In genomic region chrX:109733658-109734022, GRCh38 we compare ENCODE assay signal across 8 cellular contexts. TPM values are rescaled to one million over a fixed set of nuclear protein-coding genes. Genes with fewer than 3 reads are reported as not detected.
A peak's percentile ranks its signal among the peaks of the same experiment; 100 is the strongest.
DNase-seq lines count a peak whose midpoint lies in the region; ATAC-seq, FAIRE-seq and TF ChIP-seq lines count a peak whose summit lies in the region.

No MANE protein-coding gene starts in this region.

- no peak for DNase-seq in T-helper 2 cell treated with Interferon-gamma antibody and Interleukin-4, amounts not matched to agents 5 μg/mL and 100 μg/mL, for 36 hours (ENCODE audit: low spot score)
- DNase-seq in T-helper 2 cell, result no peak
- DNase-seq in activated naive CD8-positive, alpha-beta T cell treated with anti-CD3 and anti-CD28 coated beads, Interleukin-2, amount 10 ng/mL, durations not matched to agents 7 days and 5 days, result no peak
- no peak for DNase-seq in kidney
- DNase-seq in testis, result no peak
- DNase-seq in GDM1 (lab: John Stamatoyannopoulos, UW), result no peak
- no peak for DNase-seq in cortex of kidney (lab: John Stamatoyannopoulos, UW)

- H3K4me1 ChIP-seq in kidney (ENCODE audit: control insufficient read depth in 1 of 2, insufficient read depth in 1 of 2, low read depth in 1 of 2, low read length in 2 of 2) (no peaks in the 10 kb centered on the region), testis (no peaks in the 10 kb centered on the region)

- H3K36me3 ChIP-seq in kidney (ENCODE audit: control insufficient read depth in 1 of 2, insufficient read depth in 2 of 2, low read length in 2 of 2), result no peaks in the 10 kb centered on the region
- no peaks in the 10 kb centered on the region for H3K36me3 ChIP-seq in testis (ENCODE audit: low read depth, missing control alignments)

- no peaks in the 10 kb centered on the region for H3K9me3 ChIP-seq in kidney (ENCODE audit: control insufficient read depth in 1 of 2, low read length in 2 of 2)
- no peaks in the 10 kb centered on the region for H3K9me3 ChIP-seq in testis

- H3K27ac Mint-ChIP-seq in T-helper 2 cell treated with Interferon-gamma antibody and Interleukin-4, amounts not matched to agents 5 μg/mL and 100 μg/mL, for 36 hours, result peak overlapping the region; percentile 86
- H3K27ac Mint-ChIP-seq in activated naive CD8-positive, alpha-beta T cell treated with anti-CD3 and anti-CD28 coated beads, Interleukin-2, amount 10 ng/mL, durations not matched to agents 7 days and 5 days, result peak overlapping the region; percentile 86

- H3K4me3 Mint-ChIP-seq in T-helper 2 cell treated with Interferon-gamma antibody and Interleukin-4, amounts not matched to agents 5 μg/mL and 100 μg/mL, for 36 hours, result peak overlapping the region; percentile 88
- peak overlapping the region; percentile 86 for H3K4me3 Mint-ChIP-seq in activated naive CD8-positive, alpha-beta T cell treated with anti-CD3 and anti-CD28 coated beads, Interleukin-2, amount 10 ng/mL, durations not matched to agents 7 days and 5 days

- H3K36me3 Mint-ChIP-seq in T-helper 2 cell treated with Interferon-gamma antibody and Interleukin-4, amounts not matched to agents 5 μg/mL and 100 μg/mL, for 36 hours (ENCODE audit: low read depth), result peaks cover 18% of the 10 kb centered on the region
- H3K36me3 Mint-ChIP-seq in activated naive CD8-positive, alpha-beta T cell treated with anti-CD3 and anti-CD28 coated beads, Interleukin-2, amount 10 ng/mL, durations not matched to agents 7 days and 5 days, result peaks cover 14% of the 10 kb centered on the region

- FAIRE-seq in kidney (lab: Jason Lieb, UNC), result no peak

- intact Hi-C loops in kidney (cut with DNase I) (no loop called here), testis (cut with DNase I; ENCODE audit: low total_unique reads) (no loop called here)

- TF ChIP-seq POLR2A in testis (IDR thresholded peaks at IDR 0.05), result no peak

- TF ChIP-seq CTCF in kidney (IDR thresholded peaks at IDR 0.05; ENCODE audit: borderline replicate concordance, extremely low read depth, insufficient read depth) (no peak), testis (IDR thresholded peaks at IDR 0.05) (no peak)

- WGBS in testis, 2 donors, result 6 to 8% methylated on average over 8 to 10 of the region's 10 CpGs

- no peak for ATAC-seq in activated naive CD8-positive, alpha-beta T cell treated with anti-CD3 and anti-CD28 coated beads, Interleukin-2, amount 10 ng/mL, durations not matched to agents 7 days and 5 days (ENCODE audit: low read depth)
- no peak for ATAC-seq in GM21360 (IDR thresholded peaks at IDR 0.05; ENCODE audit: unreplicated experiment)

- no peaks in the 10 kb centered on the region for H3K9me3 Mint-ChIP-seq in T-helper 2 cell treated with Interferon-gamma antibody and Interleukin-4, amounts not matched to agents 5 μg/mL and 100 μg/mL, for 36 hours
- H3K9me3 Mint-ChIP-seq in activated naive CD8-positive, alpha-beta T cell treated with anti-CD3 and anti-CD28 coated beads, Interleukin-2, amount 10 ng/mL, durations not matched to agents 7 days and 5 days, result no peaks in the 10 kb centered on the region

- H3K9ac ChIP-seq in kidney (ENCODE audit: low read length in 2 of 2), result peak overlapping the region; percentile 67 to 80

- peaks cover 29% of the 10 kb centered on the region for H3K4me1 Mint-ChIP-seq in T-helper 2 cell treated with Interferon-gamma antibody and Interleukin-4, amounts not matched to agents 5 μg/mL and 100 μg/mL, for 36 hours (ENCODE audit: low read depth)
- H3K4me1 Mint-ChIP-seq in activated naive CD8-positive, alpha-beta T cell treated with anti-CD3 and anti-CD28 coated beads, Interleukin-2, amount 10 ng/mL, durations not matched to agents 7 days and 5 days, result peaks cover 19% of the 10 kb centered on the region

- H3K27ac ChIP-seq in kidney (ENCODE audit: low read depth in 2 of 2, low read length in 2 of 2) (peak overlapping the region; percentile 71 to 80), testis (peak overlapping the region; percentile 84 to 85)

- H3K27me3 ChIP-seq in testis, result no peaks in the 10 kb centered on the region

- POLR2A ChIA-PET in activated naive CD8-positive, alpha-beta T cell treated with anti-CD3 and anti-CD28 coated beads, Interleukin-2, amount 10 ng/mL, durations not matched to agents 7 days and 5 days (lab: Charles Lee), result interaction anchor here (0.6 kb wide), 1 partner anchor 121 kb away, joined by 4 read pairs; no protein-coding TSS in a partner anchor

- H3K27me3 Mint-ChIP-seq in T-helper 2 cell treated with Interferon-gamma antibody and Interleukin-4, amounts not matched to agents 5 μg/mL and 100 μg/mL, for 36 hours (ENCODE audit: low read depth), result no peaks in the 10 kb centered on the region
- no peaks in the 10 kb centered on the region for H3K27me3 Mint-ChIP-seq in activated naive CD8-positive, alpha-beta T cell treated with anti-CD3 and anti-CD28 coated beads, Interleukin-2, amount 10 ng/mL, durations not matched to agents 7 days and 5 days

- peak overlapping the region; percentile 73 to 85 for H3K4me3 ChIP-seq in kidney (ENCODE audit: low read length in 2 of 2)
- peak overlapping the region; percentile 68 to 86 for H3K4me3 ChIP-seq in testis

RNA-seq across cellular contexts. Expression of gene ACSL4, which starts 0.6 kb away (rescaled TPM):
- total RNA-seq in activated naive CD8-positive, alpha-beta T cell treated with anti-CD3 and anti-CD28 coated beads, Interleukin-2, amount 10 ng/mL, durations not matched to agents 7 days and 5 days, result 10 to 100 TPM; 34.3 to 44.3 TPM
- 205 TPM for total RNA-seq in kidney
- 34.0 TPM for polyA plus RNA-seq in kidney (ENCODE audit: insufficient read depth, low read depth, low replicate concordance)
- total RNA-seq in testis, result 100 to 1,000 TPM; 108 to 136 TPM
- 40.4 TPM for polyA plus RNA-seq in testis (ENCODE audit: insufficient read depth, low read depth, low replicate concordance)
